10 cellular contexts compared by ENCODE assay signal in the genomic region with DNA sequence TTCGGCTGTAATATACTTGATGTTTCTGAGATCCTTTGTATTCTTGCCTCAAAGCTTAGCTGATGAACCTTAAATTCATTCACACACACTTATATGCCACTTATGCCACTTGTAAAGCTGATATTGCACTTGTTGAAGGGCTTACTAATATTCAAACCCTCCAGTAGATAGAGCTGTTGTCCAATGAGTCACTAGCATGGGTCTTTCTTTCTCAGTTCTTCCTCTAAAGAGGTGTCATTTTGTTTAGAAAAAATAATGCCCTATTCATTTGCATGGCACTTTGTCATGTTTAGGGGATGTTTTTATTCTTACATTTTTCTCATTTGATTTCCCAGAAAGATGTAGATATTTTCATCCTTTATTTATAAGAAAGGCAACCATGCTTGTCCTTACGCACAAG. TPM values are rescaled to one million over a fixed set of nuclear protein-coding genes. Genes with fewer than 3 reads are reported as not detected.
A peak's percentile ranks its signal among the peaks of the same experiment; 100 is the strongest.
DNase-seq lines count a peak whose midpoint lies in the region; ATAC-seq, FAIRE-seq and TF ChIP-seq lines count a peak whose summit lies in the region.
"Had no signal": no experiment of that assay in that cellular context is flagged by ENCODE, and none has a peak within 500 bp of the region (broad histone marks: within the 10 kb centered on the region; RNA-seq: fewer than 3 reads in every experiment).

No MANE protein-coding gene starts in this region.

- no peak overlapping the region for H3K27ac ChIP-seq in H1 (ENCODE audit: low read depth, low read length)

- TF ChIP-seq CTCF in GM12873 (IDR thresholded peaks at IDR 0.05; ENCODE audit: insufficient read depth, low read depth, low read length, missing control alignments): peak; percentile 10
- TF ChIP-seq CTCF in H1 (IDR thresholded peaks at IDR 0.05; ENCODE audit: control extremely low read depth in 1 of 3, insufficient read depth in 1 of 3, low read depth in 1 of 3, low read length in 3 of 3): no peak

- no peaks in the 10 kb centered on the region for H3K79me1 ChIP-seq in H1 (ENCODE audit: low read depth, low read length)

- H3K27me3 Mint-ChIP-seq in effector memory CD8-positive, alpha-beta T cell: no peaks in the 10 kb centered on the region

- H3K36me3 Mint-ChIP-seq in effector memory CD8-positive, alpha-beta T cell (ENCODE audit: insufficient read depth): peaks cover 26% of the 10 kb centered on the region

- H3K79me2 ChIP-seq in H1 (ENCODE audit: control insufficient read depth in 1 of 2, insufficient read depth in 2 of 2, low read length in 2 of 2): no peaks in the 10 kb centered on the region

- no peak for TF ChIP-seq EP300 in H1 (IDR thresholded peaks at IDR 0.05; ENCODE audit: borderline replicate concordance in 1 of 2, low read depth in 2 of 2, low read length in 2 of 2)

- H3K4me1 ChIP-seq in H1 (replicated peaks in 1 of 4; ENCODE audit: control insufficient read depth in 3 of 4, insufficient read depth in 4 of 4, low read length in 3 of 4): no peaks in the 10 kb centered on the region

- no peak overlapping the region for H2BK5ac ChIP-seq in H1 (ENCODE audit: low read depth, low read length)

- no peaks in the 10 kb centered on the region for H3K9me3 Mint-ChIP-seq in effector memory CD8-positive, alpha-beta T cell

- no peak for FAIRE-seq in H1 (lab: Jason Lieb, UNC)

- H4K5ac ChIP-seq in H1 (ENCODE audit: insufficient read length, low read depth, low read length): no peak overlapping the region

- H3K4me3 ChIP-seq in H1 (ENCODE audit: extremely low read depth in 1 of 4, insufficient read depth in 2 of 4, low read depth in 3 of 4, low read length in 4 of 4) (no peak overlapping the region), H7 (ENCODE audit: insufficient read depth, low read depth, low read length) (no peak overlapping the region)

- H2AK5ac ChIP-seq in H1 (ENCODE audit: low read depth, low read length): no peak overlapping the region

- no peak overlapping the region for H3K4me3 Mint-ChIP-seq in effector memory CD8-positive, alpha-beta T cell

- no peak overlapping the region for H3K18ac ChIP-seq in H1 (ENCODE audit: extremely low read depth, low read length)

- H3K4me1 Mint-ChIP-seq in effector memory CD8-positive, alpha-beta T cell (ENCODE audit: low read depth in 2 of 2): peaks cover 0 to 6% of the 10 kb centered on the region in 2 donors

- DNase-seq in ACHN (peak; percentile 39), H1 (ENCODE audit: low read depth in 1 of 2, low spot score in 2 of 2) (no peak), hippocampal formation (lab: John Stamatoyannopoulos, UW) (no peak), H7 (no peak)
- DNase-seq in effector memory CD8-positive, alpha-beta T cell: no peak
- DNase-seq: activated naive CD4-positive, alpha-beta T cell treated with anti-CD3 and anti-CD28 coated beads, Interleukin-2, amount 50 U/mL, for 16 hours; posterior cingulate gyrus had no signal

- POLR2A ChIA-PET in H1 (lab: Charles Lee; ENCODE audit: partially characterized antibody): no interaction called here

- ATAC-seq in HG03432 (IDR thresholded peaks at IDR 0.05; ENCODE audit: unreplicated experiment) (peak; percentile 61), HG03520 (IDR thresholded peaks at IDR 0.05; ENCODE audit: unreplicated experiment) (no peak)
- ATAC-seq in effector memory CD8-positive, alpha-beta T cell (replicated peaks): no peak

- H3K56ac ChIP-seq in H1 (replicated peaks; ENCODE audit: insufficient read length, low read depth, low read length): no peak overlapping the region

- H4K91ac ChIP-seq in H1 (replicated peaks; ENCODE audit: insufficient read length, low read length): no peak overlapping the region

- CTCF ChIA-PET in H1 (lab: Charles Lee; ENCODE audit: partially characterized antibody): interaction anchor here (0.6 to 2.4 kb wide), 5 partner anchors 9 to 280 kb away, joined by 3 to 5 read pairs (median 3); no protein-coding TSS in a partner anchor

- no peak overlapping the region for H4K8ac ChIP-seq in H1 (ENCODE audit: extremely low read depth, insufficient read depth, low read length)

- no peak overlapping the region for H3K9ac ChIP-seq in H1 (replicated peaks in 1 of 4; ENCODE audit: extremely low read depth in 1 of 4, low read depth in 3 of 4, low read length in 3 of 4)

- H3K36me3 ChIP-seq in H1 (ENCODE audit: control insufficient read depth in 2 of 4, insufficient read depth in 4 of 4, low read length in 3 of 4): no peaks in the 10 kb centered on the region
- H3K36me3 ChIP-seq in H7 (replicated peaks; ENCODE audit: control insufficient read depth, insufficient read depth, low read length): no peaks in the 10 kb centered on the region

- H3K23ac ChIP-seq in H1 (ENCODE audit: insufficient read length): no peak overlapping the region

- H3K4ac ChIP-seq in H1 (replicated peaks; ENCODE audit: insufficient read length, low read depth, low read length): no peak overlapping the region

- H3K4me2 ChIP-seq in H1 (ENCODE audit: insufficient read depth in 1 of 2, low read depth in 2 of 2, low read length in 2 of 2): no peak overlapping the region

- H2AFZ ChIP-seq in H1 (ENCODE audit: low read length): no peak overlapping the region

- H3K27me3 ChIP-seq in H1 (replicated peaks in 1 of 4; ENCODE audit: control insufficient read depth in 3 of 4, extremely low read depth in 1 of 4, insufficient read depth in 3 of 4, low read length in 3 of 4) (no peaks in the 10 kb centered on the region), H7 (ENCODE audit: control insufficient read depth, insufficient read depth, low read length) (no peaks in the 10 kb centered on the region)

- H2BK12ac ChIP-seq in H1 (ENCODE audit: low read depth, low read length): no peak overlapping the region

- H3K27ac Mint-ChIP-seq in effector memory CD8-positive, alpha-beta T cell: peak overlapping the region in 1 of 2 donors; percentile 29

- in situ Hi-C loops in ACHN (cut with HindIII; ENCODE audit: low pct_ligation_motif_present, low pct_unique_long_range_greater_than_20kb, low sequenced_read_pairs): no loop called here

- TF ChIP-seq RAD21 in H1 (IDR thresholded peaks at IDR 0.05 in 1 of 2, conservative IDR thresholded peaks at IDR 0.05 in 1 of 2; ENCODE audit: low read depth in 2 of 2, low read length in 2 of 2): peak; percentile 33 to 40; a peak in 3 of 4 replicates

- H3K14ac ChIP-seq in H1 (ENCODE audit: insufficient read length): no peak overlapping the region

- no peaks in the 10 kb centered on the region for H3K23me2 ChIP-seq in H1 (ENCODE audit: low read depth, low read length)

- no peak for TF ChIP-seq POLR2A in H1 (IDR thresholded peaks at IDR 0.05; ENCODE audit: control extremely low read depth in 1 of 2, low read depth in 2 of 2, low read length in 2 of 2)

- H4K20me1 ChIP-seq in H1 (replicated peaks in 1 of 2; ENCODE audit: control insufficient read depth in 1 of 2, insufficient read depth in 2 of 2, low read length in 2 of 2): no peaks in the 10 kb centered on the region

- no peak overlapping the region for H2BK15ac ChIP-seq in H1 (ENCODE audit: low read length)

- no peak overlapping the region for H2BK120ac ChIP-seq in H1 (replicated peaks; ENCODE audit: low read depth, low read length)

- H2BK20ac ChIP-seq in H1 (ENCODE audit: low read length): no peak overlapping the region

- 90% methylated on average over 2 of the region's 2 CpGs; no CpG with 5 or more reads in 1 of the 2 experiments for WGBS in H1 (ENCODE audit: extremely low coverage in 1 of 2, insufficient coverage in 1 of 2, insufficient read length in 1 of 2, insufficient replicate concordance in 2 of 2, low coverage in 1 of 2, low lambda C conversion rate in 2 of 2, missing lambda C conversion rate in 1 of 2), 2 experiments

- no peaks in the 10 kb centered on the region for H3K9me3 ChIP-seq in H1 (ENCODE audit: insufficient read depth in 2 of 2, low read depth in 1 of 2, low read length in 1 of 2)

TF ChIP-seq in H1, 55 proteins besides CTCF, POLR2A, EP300 and RAD21:
- TF ChIP-seq SUZ12 (IDR thresholded peaks at IDR 0.05; ENCODE audit: low read length): no peak
- TF ChIP-seq POU5F1 (IDR thresholded peaks at IDR 0.05; ENCODE audit: low read depth, low read length): no peak
- no peak for TF ChIP-seq KDM4A (IDR thresholded peaks at IDR 0.05; ENCODE audit: low read depth, low read length, severe bottlenecking)
- no peak for TF ChIP-seq FOSL1 (IDR thresholded peaks at IDR 0.05; ENCODE audit: insufficient read depth, low read depth, low read length)
- no peak for TF ChIP-seq CBX5 (IDR thresholded peaks at IDR 0.05; ENCODE audit: low read depth, low read length)
- TF ChIP-seq, protein P1, sequence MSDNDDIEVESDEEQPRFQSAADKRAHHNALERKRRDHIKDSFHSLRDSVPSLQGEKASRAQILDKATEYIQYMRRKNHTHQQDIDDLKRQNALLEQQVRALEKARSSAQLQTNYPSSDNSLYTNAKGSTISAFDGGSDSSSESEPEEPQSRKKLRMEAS (IDR thresholded peaks at IDR 0.05): no peak
- TF ChIP-seq ASH2L (IDR thresholded peaks at IDR 0.05; ENCODE audit: low read length): no peak
- no peak for TF ChIP-seq RFX5 (IDR thresholded peaks at IDR 0.05; ENCODE audit: borderline replicate concordance, low read depth, low read length)
- no peak for TF ChIP-seq TEAD4 (IDR thresholded peaks at IDR 0.05; ENCODE audit: low read depth, low read length)
- TF ChIP-seq SIX5 (IDR thresholded peaks at IDR 0.05; ENCODE audit: low read depth, low read length): no peak
- no peak for TF ChIP-seq RXRA (IDR thresholded peaks at IDR 0.05; ENCODE audit: insufficient read depth, low read depth, low read length)
- TF ChIP-seq CHD1 (IDR thresholded peaks at IDR 0.05; ENCODE audit: low read depth, low read length): no peak
- TF ChIP-seq GABPA (IDR thresholded peaks at IDR 0.05; ENCODE audit: borderline replicate concordance, insufficient read depth, low read length): no peak
- TF ChIP-seq BCL11A (IDR thresholded peaks at IDR 0.05; ENCODE audit: low read depth in 2 of 2, low read length in 2 of 2): no peak
- TF ChIP-seq KDM1A (IDR thresholded peaks at IDR 0.05; ENCODE audit: borderline replicate concordance, low read length): no peak

RNA-seq across cellular contexts. Expression of a gene that starts 56.4 kb away (rescaled TPM):
- 21.8 and 22.1 TPM in 2 replicates for total RNA-seq in H1 (2021; fragmentation: NEBNext Ultra II Directional; extraction: Animal tissue kit (Norgen Biotek cat#: 25700))
- polyA plus RNA-seq in H1 (2011; rRNA removed): 3.7 and 3.8 TPM in 2 replicates
- 4.3 TPM for polyA plus RNA-seq in H1 (2011; cell fraction: cytosol; rRNA removed)
- 7.1 TPM for polyA plus RNA-seq in H1 (2011; cell fraction: nucleus; rRNA removed)
- polyA plus RNA-seq in H1 (2012, experiment 1 of 2): 6.2 to 13.5 TPM (median 8.2 TPM) in 4 replicates
- 0.22 TPM for polyA plus RNA-seq in H1 (2012, experiment 2 of 2)
- 8.0 TPM for polyA plus RNA-seq in H1 (2013, experiment 1 of 2)
- 6.7 TPM for polyA plus RNA-seq in H1 (2013, experiment 2 of 2)
- polyA minus RNA-seq in H1 (2011; rRNA and poly(A)+ RNA removed): 18.5 and 28.2 TPM in 2 replicates
- 12.8 TPM for polyA minus RNA-seq in H1 (2011; cell fraction: cytosol; rRNA and poly(A)+ RNA removed)
- 49.8 TPM for polyA minus RNA-seq in H1 (2011; cell fraction: nucleus; rRNA and poly(A)+ RNA removed)
- 12.2 and 14.4 TPM in 2 replicates for total RNA-seq in H7 (2014; rRNA removed; shearing (Covaris generic))
